1 cellular context compared by ENCODE assay signal in the genomic region with DNA sequence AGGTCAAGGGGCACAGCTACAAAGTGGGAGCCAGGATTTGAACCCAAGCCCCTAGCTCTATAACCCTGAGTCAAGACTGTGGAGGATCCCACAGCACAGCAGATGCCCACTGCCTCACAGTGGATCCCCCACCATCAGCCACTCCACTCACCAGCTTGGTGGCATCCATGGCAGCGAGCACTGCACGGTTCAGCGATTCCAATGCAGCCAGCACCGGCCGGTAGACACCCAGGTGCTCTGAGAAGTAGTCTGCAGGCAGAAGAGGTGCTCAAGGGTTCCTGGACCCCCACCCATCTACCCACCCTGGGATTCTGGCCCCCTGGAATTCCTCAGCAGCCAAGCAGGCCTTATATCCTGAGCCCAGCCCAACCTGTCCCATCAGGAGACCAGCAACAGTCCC.
TF ChIP-seq lines count a peak whose summit lies in the region.

No MANE protein-coding gene starts in this region.

TF ChIP-seq in GM12878, 131 proteins besides CTCF, POLR2A, EP300 and RAD21:
- TF ChIP-seq ZNF622 (IDR thresholded peaks at IDR 0.05) (no peak), PAX5 (IDR thresholded peaks at IDR 0.05; ENCODE audit: borderline replicate concordance, low read depth, low read length) (peak; percentile 42; the same call in 1 of the 2 replicates)
- TF ChIP-seq, protein P1, sequence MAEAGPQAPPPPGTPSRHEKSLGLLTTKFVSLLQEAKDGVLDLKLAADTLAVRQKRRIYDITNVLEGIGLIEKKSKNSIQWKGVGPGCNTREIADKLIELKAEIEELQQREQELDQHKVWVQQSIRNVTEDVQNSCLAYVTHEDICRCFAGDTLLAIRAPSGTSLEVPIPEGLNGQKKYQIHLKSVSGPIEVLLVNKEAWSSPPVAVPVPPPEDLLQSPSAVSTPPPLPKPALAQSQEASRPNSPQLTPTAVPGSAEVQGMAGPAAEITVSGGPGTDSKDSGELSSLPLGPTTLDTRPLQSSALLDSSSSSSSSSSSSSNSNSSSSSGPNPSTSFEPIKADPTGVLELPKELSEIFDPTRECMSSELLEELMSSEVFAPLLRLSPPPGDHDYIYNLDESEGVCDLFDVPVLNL (IDR thresholded peaks at IDR 0.05; ENCODE audit: low read depth, low read length), result no peak
